ENCODE assay signal across 20 cellular contexts in genomic region chr20:11652128-11652527, GRCh38.
DNase-seq lines count a peak whose midpoint lies in the region; ATAC-seq, FAIRE-seq and TF ChIP-seq lines count a peak whose summit lies in the region.
"Had no signal": no experiment of that assay in that cellular context is flagged by ENCODE, and none has a peak within 500 bp of the region (broad histone marks: within the 10 kb centered on the region; RNA-seq: fewer than 3 reads in every experiment).

No MANE protein-coding gene starts in this region.

- H3K36me3 Mint-ChIP-seq in endothelial cell (ENCODE audit: low read depth, unreplicated experiment) = no peaks in the 10 kb centered on the region
- H3K36me3 Mint-ChIP-seq: CD8-positive, alpha-beta T cell; IgD-negative memory B cell had no signal

- no peak overlapping the region for H3K27ac Mint-ChIP-seq in endothelial cell (ENCODE audit: unreplicated experiment)
- H3K27ac Mint-ChIP-seq: B cell; CD8-positive, alpha-beta T cell; H9; IgD-negative memory B cell had no signal

- no peak overlapping the region for H3K4me3 Mint-ChIP-seq in endothelial cell (ENCODE audit: unreplicated experiment)
- H3K4me3 Mint-ChIP-seq: B cell; CD8-positive, alpha-beta T cell; H9; IgD-negative memory B cell had no signal

- no peaks in the 10 kb centered on the region for H3K27me3 Mint-ChIP-seq in endothelial cell (ENCODE audit: unreplicated experiment)
- H3K27me3 Mint-ChIP-seq: B cell, IgD-negative memory B cell had no signal

- H3K4me3 ChIP-seq in A549 = no peak overlapping the region
- H3K4me3 ChIP-seq: BLaER1 treated with 17β-estradiol and CSF1 and Interleukin-3, amounts not matched to agents 10 nM and 100 nM had no signal

- peak; percentile 7 for FAIRE-seq in A549 (lab: Jason Lieb, UNC)
- FAIRE-seq: GM19239, H1, HTR-8/SVneo had no signal

- POLR2A ChIA-PET in A549 (lab: Yijun Ruan, JAX) = no interaction called here

- TF ChIP-seq CTCF in A549 (IDR thresholded peaks at IDR 0.05) (no peak), endothelial cell (IDR thresholded peaks at IDR 0.05; ENCODE audit: unreplicated experiment) (no peak)

- no peaks in the 10 kb centered on the region for H3K4me1 Mint-ChIP-seq in endothelial cell (ENCODE audit: unreplicated experiment)
- H3K4me1 Mint-ChIP-seq: B cell, IgD-negative memory B cell had no signal

- TF ChIP-seq POLR2A in A549 (IDR thresholded peaks at IDR 0.05; ENCODE audit: low read length) = no peak

- 7% methylated on average over 3 of the region's 3 CpGs for WGBS in A549 (ENCODE audit: missing lambda C conversion rate)

- no peaks in the 10 kb centered on the region for H3K4me1 ChIP-seq in A549

- TF ChIP-seq EP300 in A549 (IDR thresholded peaks at IDR 0.05) = no peak

- H3K27ac ChIP-seq in A549 = no peak overlapping the region
- H3K27ac ChIP-seq: BLaER1 treated with 17β-estradiol and CSF1 and Interleukin-3, amounts not matched to agents 10 nM and 100 nM had no signal

- H3K9me3 ChIP-seq in A549 = no peaks in the 10 kb centered on the region

- no peak overlapping the region for H3K4me2 ChIP-seq in A549

- no peaks in the 10 kb centered on the region for H3K9me3 Mint-ChIP-seq in endothelial cell (ENCODE audit: unreplicated experiment)
- H3K9me3 Mint-ChIP-seq: CD8-positive, alpha-beta T cell; H9 had no signal

- ATAC-seq in A549 = no peak
- ATAC-seq in left lobe of liver = peak; percentile 48
- ATAC-seq in GM18867 (IDR thresholded peaks at IDR 0.05; ENCODE audit: unreplicated experiment) = no peak
- ATAC-seq in HG03108 (IDR thresholded peaks at IDR 0.05; ENCODE audit: unreplicated experiment) = no peak
- ATAC-seq: CD8-positive, alpha-beta T cell had no signal

- CTCF ChIA-PET in A549 (lab: Yijun Ruan, JAX) = no interaction called here

- no peak for DNase-seq in A549 (ENCODE audit: low read depth in 1 of 2, low spot score in 1 of 2)
- DNase-seq in DMS53 treated with DMSO at 0.1 percent for 48 hours (lab: John Stamatoyannopoulos, UW; ENCODE audit: unreplicated experiment) = peak; percentile 37
- DNase-seq in kidney glomerular epithelial cell (lab: John Stamatoyannopoulos, UW) = peak; percentile 10
- DNase-seq in left lobe of liver (ENCODE audit: low spot score) = no peak
- DNase-seq in endothelial cell (ENCODE audit: low spot score) = no peak
- DNase-seq: 8988T; CD8-positive, alpha-beta T cell; DMS 273 treated with DMSO at 0.1 percent for 48 hours; DMS79 treated with DMSO at 0.1 percent for 48 hours; GF-D8; H9; KBM-7 had no signal

- no peak for TF ChIP-seq RAD21 in A549 (conservative IDR thresholded peaks at IDR 0.05 in 1 of 2, IDR thresholded peaks at IDR 0.05 in 1 of 2)

TF ChIP-seq in A549, 52 proteins besides CTCF, POLR2A, EP300 and RAD21:
- no peak for TF ChIP-seq SREBF2 (IDR thresholded peaks at IDR 0.05)
- TF ChIP-seq HOXB5 (CRISPR knock-in tag; IDR thresholded peaks at IDR 0.05) = no peak
- TF ChIP-seq JUNB (IDR thresholded peaks at IDR 0.05) = no peak
- no peak for TF ChIP-seq FOXS1 (CRISPR knock-in tag; IDR thresholded peaks at IDR 0.05)
- no peak for TF ChIP-seq PBX3 (IDR thresholded peaks at IDR 0.05)
- no peak for TF ChIP-seq BHLHE40 (IDR thresholded peaks at IDR 0.05; ENCODE audit: low read depth, low read length)
- TF ChIP-seq CBX8 (IDR thresholded peaks at IDR 0.05) = no peak
- no peak for TF ChIP-seq EHMT2 (IDR thresholded peaks at IDR 0.05; ENCODE audit: low read depth)

Comparison
In these comparisons a context has a peak if more than half of its experiments do, and no peak if none do; other contexts are left out.
1. DNase-seq: peak in DMS53 treated with DMSO at 0.1 percent for 48 hours (single experiment) and kidney glomerular epithelial cell (single experiment); none in A549 (0 of 2), left lobe of liver (single experiment) and endothelial cell (single experiment).